Comparison of ENCODE assay signal across 8 cellular contexts in genomic region chr12:30795410-30795659, GRCh38. TPM values are rescaled to one million over a fixed set of nuclear protein-coding genes. Genes with fewer than 3 reads are reported as not detected.
DNase-seq lines count a peak whose midpoint lies in the region; ATAC-seq and TF ChIP-seq lines count a peak whose summit lies in the region.

No MANE protein-coding gene starts in this region.

- peaks cover 11 to 18% of the 10 kb centered on the region in 2 donors for H3K4me1 ChIP-seq in thoracic aorta (ENCODE audit: control insufficient read depth in 1 of 2, low read depth in 2 of 2)

- H3K27me3 ChIP-seq in layer of hippocampus (ENCODE audit: control insufficient read depth, insufficient read depth, low read length) = no peaks in the 10 kb centered on the region
- H3K27me3 ChIP-seq in thoracic aorta (replicated peaks; ENCODE audit: insufficient read depth) = no peaks in the 10 kb centered on the region

- no peaks in the 10 kb centered on the region for H3K36me3 ChIP-seq in thoracic aorta

- DNase-seq in activated CD4-positive, CD25-positive, alpha-beta regulatory T cell (lab: John Stamatoyannopoulos, UW) = no peak
- no peak for DNase-seq in thoracic aorta (ENCODE audit: low spot score)
- DNase-seq in NCI-H774 (lab: John Stamatoyannopoulos, UW) = no peak

- H3K27ac ChIP-seq in angular gyrus (ENCODE audit: low read depth, low read length) (peak overlapping the region; percentile 17), layer of hippocampus (ENCODE audit: low read depth, low read length) (peak overlapping the region; percentile 46), thoracic aorta (peak overlapping the region; percentile 65 to 81)

- H3K9me3 ChIP-seq in thoracic aorta = no peaks in the 10 kb centered on the region

- ATAC-seq in activated CD4-positive, CD25-positive, alpha-beta regulatory T cell treated with anti-CD3 and anti-CD28 coated beads, Interleukin-2, amount 50 U/mL, for 24 hours = peak; percentile 36 to 57
- no peak for ATAC-seq in thoracic aorta (ENCODE audit: insufficient number of reproducible peaks, low FRiP score, low read depth)
- no peak for ATAC-seq in HG02870 (IDR thresholded peaks at IDR 0.05; ENCODE audit: unreplicated experiment)
- ATAC-seq in HG03520 (IDR thresholded peaks at IDR 0.05; ENCODE audit: unreplicated experiment) = no peak

- H3K4me3 ChIP-seq in thoracic aorta = peak overlapping the region; percentile 81

- TF ChIP-seq CTCF in thoracic aorta (IDR thresholded peaks at IDR 0.05) = no peak

RNA-seq across cellular contexts. Expression of gene CAPRIN2, which starts 40.6 kb away (rescaled TPM):
- 10 to 100 TPM; 52.8 to 61.8 TPM for total RNA-seq in thoracic aorta

Comparison
In these comparisons a context has a peak if more than half of its experiments do, and no peak if none do; other contexts are left out.
1. ATAC-seq: peak in activated CD4-positive, CD25-positive, alpha-beta regulatory T cell treated with anti-CD3 and anti-CD28 coated beads, Interleukin-2, amount 50 U/mL, for 24 hours (2 of 2); none in thoracic aorta (single experiment), HG02870 (single experiment) and HG03520 (single experiment).
2. H3K27ac ChIP-seq: peak in every context shown above with its lines; median percentile 73 in thoracic aorta; 46 in layer of hippocampus; 17 in angular gyrus.